18 cellular contexts compared by ENCODE assay signal in genomic region chr15:39075756-39076341, GRCh38.
DNase-seq lines count a peak whose midpoint lies in the region; ATAC-seq and TF ChIP-seq lines count a peak whose summit lies in the region.
"Had no signal": no experiment of that assay in that cellular context is flagged by ENCODE, and none has a peak within 500 bp of the region (broad histone marks: within the 10 kb centered on the region; RNA-seq: fewer than 3 reads in every experiment).

No MANE protein-coding gene starts in this region.

- H4K8ac ChIP-seq in trophoblast cell (ENCODE audit: low read depth, low read length) = no peak overlapping the region

- WGBS in trophoblast cell (ENCODE audit: extremely low coverage, insufficient coverage, insufficient read length) = no CpG with 5 or more reads among the region's 7 CpGs

- no peaks in the 10 kb centered on the region for H3K36me3 ChIP-seq in GM23338 (ENCODE audit: insufficient read depth)
- H3K36me3 ChIP-seq in osteoblast (ENCODE audit: insufficient read depth, low read length) = no peaks in the 10 kb centered on the region
- no peaks in the 10 kb centered on the region for H3K36me3 ChIP-seq in trophoblast cell (ENCODE audit: control insufficient read depth in 1 of 2, insufficient read depth in 2 of 2, low read length in 2 of 2)

- no peaks in the 10 kb centered on the region for H3K79me2 ChIP-seq in GM23338 (replicated peaks; ENCODE audit: insufficient read depth)
- H3K79me2 ChIP-seq in osteoblast (ENCODE audit: insufficient read depth, low read length) = no peaks in the 10 kb centered on the region
- no peaks in the 10 kb centered on the region for H3K79me2 ChIP-seq in trophoblast cell (ENCODE audit: control insufficient read depth, insufficient read depth, low read length, poor library complexity)

- H4K12ac ChIP-seq in trophoblast cell (ENCODE audit: low read depth, low read length) = no peak overlapping the region

- H3K27me3 ChIP-seq in GM23338 (ENCODE audit: insufficient read depth) (no peaks in the 10 kb centered on the region), osteoblast (ENCODE audit: insufficient read depth, low read length) (no peaks in the 10 kb centered on the region), trophoblast cell (ENCODE audit: insufficient read depth, low read length) (no peaks in the 10 kb centered on the region)

- H3K4me1 ChIP-seq in GM23338 (ENCODE audit: insufficient read depth) (no peaks in the 10 kb centered on the region), osteoblast (ENCODE audit: insufficient read depth, low read length) (peaks cover 15% of the 10 kb centered on the region), trophoblast cell (ENCODE audit: control insufficient read depth in 1 of 2, insufficient read depth in 2 of 2, low read length in 2 of 2) (no peaks in the 10 kb centered on the region)

- H3K4ac ChIP-seq in trophoblast cell (ENCODE audit: low read depth, low read length) = no peak overlapping the region

- H4K20me1 ChIP-seq in GM23338 (replicated peaks; ENCODE audit: insufficient read depth) (no peaks in the 10 kb centered on the region), osteoblast (ENCODE audit: insufficient read depth, low read length) (no peaks in the 10 kb centered on the region)

- H4K91ac ChIP-seq in trophoblast cell (ENCODE audit: low read depth, low read length) = no peak overlapping the region

- H3K27ac Mint-ChIP-seq in GM23338 = no peak overlapping the region

- no peak overlapping the region for H3K27ac ChIP-seq in GM23338 (ENCODE audit: low read depth)
- peak overlapping the region; percentile 35 for H3K27ac ChIP-seq in osteoblast (ENCODE audit: low read depth, low read length)
- H3K27ac ChIP-seq in trophoblast cell (ENCODE audit: low read depth, low read length) = no peak overlapping the region
- H3K27ac ChIP-seq: C4-2B had no signal

- H3K9me3 ChIP-seq in osteoblast (ENCODE audit: low read depth, low read length) (no peaks in the 10 kb centered on the region), trophoblast cell (ENCODE audit: insufficient read depth, low read depth, low read length) (no peaks in the 10 kb centered on the region)
- H3K9me3 ChIP-seq: SK-N-SH had no signal

- H3K14ac ChIP-seq in trophoblast cell (ENCODE audit: low read length) = no peak overlapping the region

- no peak overlapping the region for H2BK12ac ChIP-seq in trophoblast cell (ENCODE audit: low read length)

- no peaks in the 10 kb centered on the region for H3K9me3 Mint-ChIP-seq in GM23338

- H3K4me2 ChIP-seq in GM23338 (no peak overlapping the region), osteoblast (ENCODE audit: insufficient read depth, low read length) (no peak overlapping the region), trophoblast cell (ENCODE audit: low read length) (no peak overlapping the region)
- H3K4me2 ChIP-seq: SK-N-SH had no signal

- no peaks in the 10 kb centered on the region for H3K36me3 Mint-ChIP-seq in GM23338 (ENCODE audit: low read depth)

- H3K4me3 ChIP-seq in GM23338 (no peak overlapping the region), osteoblast (ENCODE audit: insufficient read depth, low read length) (no peak overlapping the region), trophoblast cell (ENCODE audit: low read depth, low read length) (no peak overlapping the region)

- H3K9me2 ChIP-seq in GM23338 (ENCODE audit: insufficient read depth) = peaks cover 3% of the 10 kb centered on the region; the same call in 1 of the 2 replicates
- H3K9me2 ChIP-seq: SK-N-SH had no signal

- H3K9ac ChIP-seq in trophoblast cell (ENCODE audit: low read length) = no peak overlapping the region
- H3K9ac ChIP-seq: SK-N-SH had no signal

- H3K4me3 Mint-ChIP-seq in GM23338 = no peak overlapping the region

- peak; percentile 64 for DNase-seq in EH (ENCODE audit: low read depth)
- no peak for DNase-seq in GM23338 (ENCODE audit: low spot score)
- DNase-seq in astrocyte of the hippocampus (ENCODE audit: low read depth, low spot score) = peak; percentile 66
- DNase-seq in osteoblast (ENCODE audit: insufficient read length, low spot score, missing footprints) = no peak
- DNase-seq in trophoblast cell = no peak
- DNase-seq in HCEC 1CT = no peak
- DNase-seq: AML-193, KBM-7, NCI-H1092, NCI-H1436 treated with DMSO at 0.1 percent for 48 hours, NCI-H2029, NCI-H345, NCI-H524 treated with DMSO at 0.1 percent for 48 hours, SHP77, SK-N-SH, T-helper 1 cell had no signal

- no peak overlapping the region for H2BK5ac ChIP-seq in trophoblast cell (ENCODE audit: low read depth, low read length, poor library complexity)

- H3F3A ChIP-seq in GM23338 (replicated peaks; ENCODE audit: low read depth) = no peaks in the 10 kb centered on the region

- no peaks in the 10 kb centered on the region for H3K27me3 Mint-ChIP-seq in GM23338 (ENCODE audit: insufficient read depth, low read depth, poor library complexity)

- H2BK120ac ChIP-seq in trophoblast cell (ENCODE audit: insufficient read depth, low read length, poor library complexity) = no peak overlapping the region

- no peaks in the 10 kb centered on the region for H3K4me1 Mint-ChIP-seq in GM23338

- ATAC-seq in GM23338 (no peak), GM19035 (IDR thresholded peaks at IDR 0.05; ENCODE audit: unreplicated experiment) (no peak)

- no peak for TF ChIP-seq CTCF in GM23338 (conservative IDR thresholded peaks at IDR 0.05; ENCODE audit: low read depth in 2 of 2)
- TF ChIP-seq CTCF in osteoblast (IDR thresholded peaks at IDR 0.05; ENCODE audit: extremely low read depth, low read depth, low read length) = no peak

- H3K79me1 ChIP-seq in trophoblast cell (ENCODE audit: low read length) = no peaks in the 10 kb centered on the region

- H2AK5ac ChIP-seq in trophoblast cell (ENCODE audit: low read length) = no peak overlapping the region

- H3K23ac ChIP-seq in trophoblast cell (ENCODE audit: low read length) = no peak overlapping the region

- no peak overlapping the region for H3K18ac ChIP-seq in trophoblast cell (ENCODE audit: low read length)

- H2AFZ ChIP-seq in GM23338 = 0 out of 2 replicates have a peak overlapping the region, but pooled peaks have one; percentile 4
- no peak overlapping the region for H2AFZ ChIP-seq in osteoblast (ENCODE audit: low read length)
- no peak overlapping the region for H2AFZ ChIP-seq in trophoblast cell (ENCODE audit: insufficient read depth, low read length, poor library complexity)

TF ChIP-seq in GM23338, 12 proteins besides CTCF, POLR2A, EP300 and RAD21 (continues in another document):
- no peak for TF ChIP-seq ZNF462 (CRISPR knock-in tag; IDR thresholded peaks at IDR 0.05)
- no peak for TF ChIP-seq EZH2 (IDR thresholded peaks at IDR 0.05; ENCODE audit: low read depth, unreplicated experiment)
- no peak for TF ChIP-seq ZNF114 (CRISPR knock-in tag; IDR thresholded peaks at IDR 0.05)
- TF ChIP-seq CREB1 (CRISPR knock-in tag; IDR thresholded peaks at IDR 0.05; ENCODE audit: low read depth) = no peak

Comparison
In these comparisons a context has a peak if more than half of its experiments do, and no peak if none do; other contexts are left out.
1. DNase-seq: peak in EH (single experiment) and astrocyte of the hippocampus (single experiment); none in GM23338 (single experiment), osteoblast (single experiment), trophoblast cell (0 of 2) and HCEC 1CT (single experiment).